In genomic region chr7:27697861-27698430, GRCh38 we compare ENCODE assay signal across 8 cellular contexts. TPM values are rescaled to one million over a fixed set of nuclear protein-coding genes. Genes with fewer than 3 reads are reported as not detected.
DNase-seq lines count a peak whose midpoint lies in the region; ATAC-seq and TF ChIP-seq lines count a peak whose summit lies in the region.

No MANE protein-coding gene starts in this region.

- no peak overlapping the region for H3K4me3 ChIP-seq in PC-9
- H3K4me3 ChIP-seq in left ventricle myocardium inferior, result no peak overlapping the region

- H3K27ac ChIP-seq in PC-9 (peak overlapping the region; percentile 52), left ventricle myocardium inferior (replicated peaks) (peak overlapping the region; percentile 37)
- H3K27ac ChIP-seq in CD4-positive, alpha-beta T cell (ENCODE audit: low read depth, low read length), result no peak overlapping the region

- H3K36me3 Mint-ChIP-seq in CD4-positive, alpha-beta T cell (ENCODE audit: low read depth), result no peaks in the 10 kb centered on the region
- H3K36me3 Mint-ChIP-seq in mesothelial cell of epicardium, result no peaks in the 10 kb centered on the region

- H4K20me1 ChIP-seq in PC-9 (ENCODE audit: insufficient read depth), result no peaks in the 10 kb centered on the region

- peak overlapping the region; percentile 36 for H2AFZ ChIP-seq in PC-9

- POLR2A ChIA-PET in PC-9 (lab: Charles Lee; ENCODE audit: unreplicated experiment), result interaction anchor here (0.6 kb wide), 2 partner anchors 32 to 124 kb away, joined by 3 to 10 read pairs; no protein-coding TSS in a partner anchor
- POLR2A ChIA-PET in CD4-positive, alpha-beta T cell (lab: Charles Lee), result no interaction called here

- peak; percentile 17 to 27 for ATAC-seq in activated CD4-positive, CD25-positive, alpha-beta regulatory T cell treated with anti-CD3 and anti-CD28 coated beads, Interleukin-2, amount 50 U/mL, for 24 hours
- peak; percentile 71 for ATAC-seq in HG02885 (IDR thresholded peaks at IDR 0.05; ENCODE audit: poor library complexity, unreplicated experiment)
- ATAC-seq in CD4-positive, alpha-beta T cell (ENCODE audit: poor library complexity), result no peak

- intact Hi-C loops in PC-9 (cut with micrococcal nuclease; ENCODE audit: unreplicated experiment) (no loop called here), left ventricle myocardium inferior (cut with micrococcal nuclease) (no loop called here)
- intact Hi-C loops in CD4-positive, alpha-beta T cell (cut with DNase I, micrococcal nuclease), result no loop called here

- no peaks in the 10 kb centered on the region for H3K9me3 ChIP-seq in PC-9 (ENCODE audit: insufficient read depth, low read depth)
- no peaks in the 10 kb centered on the region for H3K9me3 ChIP-seq in left ventricle myocardium inferior (replicated peaks)
- H3K9me3 ChIP-seq in CD4-positive, alpha-beta T cell (ENCODE audit: control insufficient read depth, low read length), result no peaks in the 10 kb centered on the region

- no peaks in the 10 kb centered on the region for H3K36me3 ChIP-seq in PC-9 (ENCODE audit: low read depth)
- H3K36me3 ChIP-seq in left ventricle myocardium inferior, result no peaks in the 10 kb centered on the region

- BruUV-seq in PC-9 (replicated peaks; lab: Mats Ljungman, UMichigan), result no TSS peak

- H3K4me1 Mint-ChIP-seq in CD4-positive, alpha-beta T cell (ENCODE audit: low read depth), result no peaks in the 10 kb centered on the region
- peaks cover 7% of the 10 kb centered on the region for H3K4me1 Mint-ChIP-seq in mesothelial cell of epicardium

- peaks cover 14% of the 10 kb centered on the region for H3K27me3 Mint-ChIP-seq in CD4-positive, alpha-beta T cell
- no peaks in the 10 kb centered on the region for H3K27me3 Mint-ChIP-seq in mesothelial cell of epicardium (ENCODE audit: low read depth)

- peak overlapping the region; percentile 15 for H3K4me2 ChIP-seq in PC-9

- TF ChIP-seq CTCF in PC-9 (conservative IDR thresholded peaks at IDR 0.05), result no peak
- no peak for TF ChIP-seq CTCF in left ventricle myocardium inferior (IDR thresholded peaks at IDR 0.05; ENCODE audit: borderline replicate concordance)
- no peak for TF ChIP-seq CTCF in CD4-positive, alpha-beta T cell (IDR thresholded peaks at IDR 0.05)
- no peak for TF ChIP-seq CTCF in mesothelial cell of epicardium (IDR thresholded peaks at IDR 0.05; ENCODE audit: unreplicated experiment)

- no peaks in the 10 kb centered on the region for H3K9me3 Mint-ChIP-seq in CD4-positive, alpha-beta T cell
- H3K9me3 Mint-ChIP-seq in mesothelial cell of epicardium, result no peaks in the 10 kb centered on the region

- H3K79me2 ChIP-seq in PC-9 (ENCODE audit: low read depth), result no peaks in the 10 kb centered on the region

- no peak overlapping the region for H3K4me3 Mint-ChIP-seq in CD4-positive, alpha-beta T cell
- H3K4me3 Mint-ChIP-seq in mesothelial cell of epicardium, result no peak overlapping the region

- H3K9me2 ChIP-seq in PC-9 (ENCODE audit: insufficient read depth), result no peaks in the 10 kb centered on the region

- no peak overlapping the region for H3K27ac Mint-ChIP-seq in CD4-positive, alpha-beta T cell
- H3K27ac Mint-ChIP-seq in mesothelial cell of epicardium, result no peak overlapping the region

- H3K4me1 ChIP-seq in PC-9 (replicated peaks; ENCODE audit: insufficient read depth), result peaks cover 22% of the 10 kb centered on the region
- H3K4me1 ChIP-seq in left ventricle myocardium inferior, result no peaks in the 10 kb centered on the region

- DNase-seq in activated CD4-positive, CD25-positive, alpha-beta regulatory T cell (lab: John Stamatoyannopoulos, UW), result no peak
- peak; percentile 37 to 91 for DNase-seq in PC-9
- DNase-seq in left ventricle myocardium inferior, result no peak
- no peak for DNase-seq in CD4-positive, alpha-beta T cell
- no peak for DNase-seq in hippocampal formation (lab: John Stamatoyannopoulos, UW)
- DNase-seq in mesothelial cell of epicardium (ENCODE audit: low spot score in 2 of 2, unreplicated experiment in 2 of 2), result no peak

- peaks cover 16% of the 10 kb centered on the region for H3F3A ChIP-seq in PC-9 (ENCODE audit: insufficient read depth, low read depth)

- CTCF ChIA-PET in PC-9 (lab: Charles Lee), result no interaction called here
- CTCF ChIA-PET in CD4-positive, alpha-beta T cell (lab: Charles Lee), result no interaction called here

- no peaks in the 10 kb centered on the region for H3K27me3 ChIP-seq in PC-9 (ENCODE audit: insufficient read depth, low read depth)
- H3K27me3 ChIP-seq in left ventricle myocardium inferior (ENCODE audit: low read depth), result peaks cover 14% of the 10 kb centered on the region
- H3K27me3 ChIP-seq in CD4-positive, alpha-beta T cell (ENCODE audit: control insufficient read depth, insufficient read depth, low read length), result no peaks in the 10 kb centered on the region

RNA-seq across cellular contexts. Expression of gene HIBADH, which starts 35.3 kb away (rescaled TPM):
- total RNA-seq in PC-9 (2021) (72.4 and 73.9 TPM in 2 replicates), left ventricle myocardium inferior (90.8 TPM), mesothelial cell of epicardium (32.8 to 34.3 TPM (median 33.2 TPM) in 3 replicates)
- 1 to 10 TPM; 6.3 to 8.4 TPM for total RNA-seq in CD4-positive, alpha-beta T cell

RNA-seq across cellular contexts. Expression of gene TAX1BP1, which starts 42.0 kb away (rescaled TPM):
- total RNA-seq in PC-9 (2021) (143 and 174 TPM in 2 replicates), left ventricle myocardium inferior (184 TPM), mesothelial cell of epicardium (84.8 to 90.2 TPM (median 89.8 TPM) in 3 replicates)
- total RNA-seq in CD4-positive, alpha-beta T cell, result 100 to 1,000 TPM; 115 TPM

Comparison
In these comparisons a context has a peak if more than half of its experiments do, and no peak if none do; other contexts are left out.
1. DNase-seq: peak in PC-9 (2 of 2); none in activated CD4-positive, CD25-positive, alpha-beta regulatory T cell (0 of 4), left ventricle myocardium inferior (single experiment), CD4-positive, alpha-beta T cell (0 of 10), hippocampal formation (0 of 2) and mesothelial cell of epicardium (0 of 2).